In the genomic region with DNA sequence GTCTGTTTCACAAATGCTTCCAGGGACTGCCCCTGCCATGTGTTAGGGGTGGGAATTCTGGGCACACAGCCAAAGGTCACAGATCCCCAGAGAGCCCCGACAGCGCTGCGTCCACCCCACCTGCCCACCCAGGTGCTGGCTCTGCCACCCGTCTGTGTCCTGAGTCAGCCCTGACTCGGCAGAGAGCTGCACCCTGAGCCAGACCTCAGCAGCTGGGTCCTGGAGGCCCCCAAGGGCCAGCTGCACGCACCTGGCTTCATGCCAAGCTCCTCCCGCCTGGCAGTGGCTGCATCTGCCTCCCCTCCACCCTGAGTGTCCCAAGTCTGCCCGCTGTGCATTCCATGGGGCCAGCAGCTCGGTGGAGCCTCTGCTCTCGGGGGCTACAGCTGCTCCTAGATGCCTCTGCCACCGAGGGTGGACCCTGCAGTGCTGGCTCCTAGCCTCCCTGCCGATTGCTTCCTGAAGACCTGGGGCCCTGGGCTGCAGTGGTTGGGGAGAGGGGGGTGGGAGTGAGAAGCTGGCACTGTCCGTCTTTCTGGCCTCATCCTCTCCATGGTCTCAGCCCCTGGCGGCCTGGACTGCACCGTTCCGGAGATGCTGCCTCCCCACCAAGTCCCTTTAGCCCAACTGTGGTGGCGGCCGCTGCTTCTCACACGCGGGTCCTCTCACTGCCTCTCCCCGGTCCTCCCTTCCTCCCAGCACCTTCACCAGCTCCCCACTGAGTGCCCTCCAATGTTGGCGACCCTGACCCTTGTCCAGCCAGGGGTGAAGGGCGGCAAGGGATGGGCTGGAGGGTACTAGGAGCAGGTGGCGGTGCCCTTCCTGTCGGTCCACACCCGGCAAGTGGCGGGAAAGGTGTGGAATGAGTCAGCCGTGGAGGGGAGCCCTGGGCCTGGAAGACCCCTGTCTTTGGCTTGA, we compare ENCODE assay signal across 11 cellular contexts. TPM values are rescaled to one million over a fixed set of nuclear protein-coding genes. Genes with fewer than 3 reads are reported as not detected.
DNase-seq lines count a peak whose midpoint lies in the region; ATAC-seq and TF ChIP-seq lines count a peak whose summit lies in the region.
"Had no signal": no experiment of that assay in that cellular context is flagged by ENCODE, and none has a peak within 500 bp of the region (broad histone marks: within the 10 kb centered on the region; RNA-seq: fewer than 3 reads in every experiment).

No MANE protein-coding gene starts in this region.

- H3K9ac ChIP-seq in BLaER1: peak overlapping the region; percentile 38; the same call in 1 of the 2 replicates

- no peak overlapping the region for H3K4me3 Mint-ChIP-seq in activated naive CD8-positive, alpha-beta T cell treated with anti-CD3 and anti-CD28 coated beads for 36 hours

- H3K36me3 ChIP-seq in BLaER1 (no peaks in the 10 kb centered on the region), MG63 (no peaks in the 10 kb centered on the region), sigmoid colon (no peaks in the 10 kb centered on the region)
- H3K36me3 ChIP-seq: thyroid gland had no signal

- 11 to 43% methylated on average over 28 of the region's 28 CpGs for WGBS in sigmoid colon, 2 donors

- TF ChIP-seq POLR2A in sigmoid colon (IDR thresholded peaks at IDR 0.05): no peak

- H3K27me3 ChIP-seq in BLaER1 (peaks cover 53% of the 10 kb centered on the region), MG63 (no peaks in the 10 kb centered on the region), sigmoid colon (no peaks in the 10 kb centered on the region)
- H3K27me3 ChIP-seq: thyroid gland had no signal

- TF ChIP-seq EP300 in sigmoid colon (IDR thresholded peaks at IDR 0.05): no peak

- H3K36me3 Mint-ChIP-seq in activated naive CD8-positive, alpha-beta T cell treated with anti-CD3 and anti-CD28 coated beads for 36 hours: no peaks in the 10 kb centered on the region
- H3K36me3 Mint-ChIP-seq: naive thymus-derived CD8-positive, alpha-beta T cell had no signal

- no peak for ATAC-seq in HG03442 (IDR thresholded peaks at IDR 0.05; ENCODE audit: unreplicated experiment)
- ATAC-seq: naive thymus-derived CD8-positive, alpha-beta T cell had no signal

- peaks cover 34% of the 10 kb centered on the region for H4K20me1 ChIP-seq in BLaER1

- intact Hi-C loops in sigmoid colon (cut with DNase I): loop anchor here (5.0 to 10.0 kb wide), 2 partner anchors 33 to 264 kb away; no protein-coding TSS in a partner anchor

- DNase-seq in MG63 (peak; percentile 83), RPMI8226 (peak; percentile 98), kidney tubule cell (ENCODE audit: low spot score) (peak; percentile 85), activated gamma-delta T cell (lab: John Stamatoyannopoulos, UW) (no peak), sigmoid colon (no peak)
- no peak for DNase-seq in activated naive CD8-positive, alpha-beta T cell treated with anti-CD3 and anti-CD28 coated beads for 36 hours
- DNase-seq: naive thymus-derived CD8-positive, alpha-beta T cell had no signal

- H3K27ac Mint-ChIP-seq in activated naive CD8-positive, alpha-beta T cell treated with anti-CD3 and anti-CD28 coated beads for 36 hours: no peak overlapping the region

- H3K9me3 ChIP-seq in BLaER1 (no peaks in the 10 kb centered on the region), MG63 (no peaks in the 10 kb centered on the region), sigmoid colon (no peaks in the 10 kb centered on the region)
- H3K9me3 ChIP-seq: thyroid gland had no signal

- TF ChIP-seq CTCF in sigmoid colon (IDR thresholded peaks at IDR 0.05): no peak

- peaks cover 31% of the 10 kb centered on the region for H3K27me3 Mint-ChIP-seq in activated naive CD8-positive, alpha-beta T cell treated with anti-CD3 and anti-CD28 coated beads for 36 hours

- no peaks in the 10 kb centered on the region for H3K9me3 Mint-ChIP-seq in activated naive CD8-positive, alpha-beta T cell treated with anti-CD3 and anti-CD28 coated beads for 36 hours
- H3K9me3 Mint-ChIP-seq: naive thymus-derived CD8-positive, alpha-beta T cell had no signal

- peaks cover 16% of the 10 kb centered on the region for H3K4me1 Mint-ChIP-seq in activated naive CD8-positive, alpha-beta T cell treated with anti-CD3 and anti-CD28 coated beads for 36 hours

- peak overlapping the region; percentile 97 for H3K4me2 ChIP-seq in BLaER1

- H3K4me1 ChIP-seq in BLaER1 (peaks cover 89% of the 10 kb centered on the region), sigmoid colon (peaks cover 0 to 53% (median 48%) of the 10 kb centered on the region in 4 donors)

- H3K4me3 ChIP-seq in BLaER1 (peak overlapping the region; percentile 31; the same call in 1 of the 2 replicates), MG63 (no peak overlapping the region), sigmoid colon (no peak overlapping the region)
- H3K4me3 ChIP-seq: thyroid gland had no signal

- H3K27ac ChIP-seq in BLaER1 (no peak overlapping the region), sigmoid colon (peak overlapping the region in 1 of 4 donors; percentile 83)
- H3K27ac ChIP-seq: thyroid gland had no signal

RNA-seq across cellular contexts. Expression of a gene that starts 3.0 kb away (rescaled TPM):
- 2.7 and 25.9 TPM in 2 replicates for total RNA-seq in MG63 (2014; rRNA removed; shearing (Covaris generic); ENCODE audit: low replicate concordance)
- total RNA-seq in sigmoid colon: 10 to 100 TPM in 2 of 4 donors, 1 to 10 TPM in 2; 8.4 to 56.9 (median 10.5) TPM
- polyA plus RNA-seq in sigmoid colon: 100 to 1,000 TPM in 1 of 3 donors, 10 to 100 TPM in 2; 64.3 to 105 (median 80.8) TPM
- total RNA-seq in activated naive CD8-positive, alpha-beta T cell treated with anti-CD3 and anti-CD28 coated beads for 36 hours: under 1 TPM; 0.72 to 0.74 TPM

RNA-seq across cellular contexts. Expression of a gene that starts 13.2 kb away (rescaled TPM):
- total RNA-seq in MG63 (2014; rRNA removed; shearing (Covaris generic); ENCODE audit: low replicate concordance): not detected in 2 replicates
- total RNA-seq in sigmoid colon: 1 to 10 TPM in 2 of 4 donors, not detected in 2; 2.8 to 4.3 TPM
- polyA plus RNA-seq in sigmoid colon: 10 to 100 TPM in 1 of 3 donors, 1 to 10 TPM in 1, under 1 TPM in 1; 0.60 to 38.3 (median 4.6) TPM
- 100 to 1,000 TPM; 291 to 293 TPM for total RNA-seq in activated naive CD8-positive, alpha-beta T cell treated with anti-CD3 and anti-CD28 coated beads for 36 hours

RNA-seq across cellular contexts. Expression of a gene that starts 28.5 kb away (rescaled TPM):
- total RNA-seq in MG63 (2014; rRNA removed; shearing (Covaris generic); ENCODE audit: low replicate concordance): 2.3 TPM in 1 of 2 replicates, not detected in the other
- total RNA-seq in sigmoid colon: not detected
- under 1 TPM in 1 of 3 donors, not detected in 2; 0.04 TPM for polyA plus RNA-seq in sigmoid colon
- under 1 TPM; 0.10 to 0.23 TPM for total RNA-seq in activated naive CD8-positive, alpha-beta T cell treated with anti-CD3 and anti-CD28 coated beads for 36 hours
- total RNA-seq: naive thymus-derived CD8-positive, alpha-beta T cell had no signal
- polyA plus RNA-seq: adipose tissue; naive thymus-derived CD8-positive, alpha-beta T cell had no signal

RNA-seq across cellular contexts. Expression of a gene that starts 41.0 kb away (rescaled TPM):
- not detected in 2 replicates for total RNA-seq in MG63 (2014; rRNA removed; shearing (Covaris generic); ENCODE audit: low replicate concordance)
- not detected for total RNA-seq in sigmoid colon
- polyA plus RNA-seq in sigmoid colon: not detected
- not detected for total RNA-seq in activated naive CD8-positive, alpha-beta T cell treated with anti-CD3 and anti-CD28 coated beads for 36 hours
- total RNA-seq: naive thymus-derived CD8-positive, alpha-beta T cell had no signal
- polyA plus RNA-seq: naive thymus-derived CD8-positive, alpha-beta T cell had no signal

RNA-seq across cellular contexts. Expression of a gene that starts 57.1 kb away (rescaled TPM):
- total RNA-seq in MG63 (2014; rRNA removed; shearing (Covaris generic); ENCODE audit: low replicate concordance): 60.2 and 104 TPM in 2 replicates
- total RNA-seq in sigmoid colon: 10 to 100 TPM; 45.1 to 61.2 (median 48.9) TPM
- 100 to 1,000 TPM in 1 of 3 donors, 10 to 100 TPM in 2; 55.9 to 142 (median 86.2) TPM for polyA plus RNA-seq in sigmoid colon
- total RNA-seq in activated naive CD8-positive, alpha-beta T cell treated with anti-CD3 and anti-CD28 coated beads for 36 hours: 100 to 1,000 TPM; 110 to 115 TPM

Comparison
In these comparisons a context has a peak if more than half of its experiments do, and no peak if none do; other contexts are left out.
1. DNase-seq: peak in MG63 (single experiment), RPMI8226 (single experiment) and kidney tubule cell (single experiment); none in activated gamma-delta T cell (single experiment), sigmoid colon (single experiment) and activated naive CD8-positive, alpha-beta T cell treated with anti-CD3 and anti-CD28 coated beads for 36 hours (single experiment).
2. RNA of a gene that starts 13.2 kb away (total RNA-seq): 291 to 293 TPM in activated naive CD8-positive, alpha-beta T cell treated with anti-CD3 and anti-CD28 coated beads for 36 hours; 2.8 to 4.3 TPM in sigmoid colon and not detected in MG63; every median in the first group is over 10 times any median in the second.